ENCODE assay signal across 21 cellular contexts in the genomic region with DNA sequence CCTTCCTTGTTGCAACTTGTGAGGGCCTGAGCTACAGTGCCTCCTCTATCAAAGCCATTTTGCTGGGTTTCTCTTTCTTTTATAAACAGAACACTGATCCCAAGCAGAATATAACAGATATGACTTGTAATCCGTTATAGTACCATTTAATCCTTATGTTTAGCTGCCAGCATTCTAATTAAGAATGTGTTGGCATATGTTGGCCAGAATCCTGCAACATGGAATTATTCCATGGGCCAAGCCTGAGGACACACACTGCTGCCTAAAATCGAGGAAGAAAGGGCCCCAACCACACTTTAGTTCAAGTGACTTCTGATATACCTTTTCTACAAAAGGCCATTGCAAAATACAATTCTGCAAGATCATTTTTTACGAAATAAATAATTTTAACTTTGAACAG. TPM values are rescaled to one million over a fixed set of nuclear protein-coding genes. Genes with fewer than 3 reads are reported as not detected.
"Had no signal": no experiment of that assay in that cellular context is flagged by ENCODE, and none has a peak within 500 bp of the region (broad histone marks: within the 10 kb centered on the region; RNA-seq: fewer than 3 reads in every experiment).

No MANE protein-coding gene starts in this region.

- H3K27ac ChIP-seq: adrenal gland, colonic mucosa, dorsolateral prefrontal cortex, thyroid gland, upper lobe of right lung had no signal

- DNase-seq: activated CD4-positive, alpha-beta T cell treated with anti-CD3 and anti-CD28 coated beads for 1 hour; activated CD4-positive, alpha-beta T cell treated with anti-CD3 and anti-CD28 coated beads, Interleukin-2, amount 50 U/mL, for 1 hour; activated CD8-positive, alpha-beta memory T cell treated with anti-CD3 and anti-CD28 coated beads for 24 hours; activated CD8-positive, alpha-beta memory T cell treated with anti-CD3 and anti-CD28 coated beads, Interleukin-2, amount 50 U/mL, for 4 hours; activated naive CD4-positive, alpha-beta T cell; activated T-cell treated with anti-CD3 and anti-CD28 coated beads, Interleukin-2, amount 50 U/mL, for 4 hours; adrenal gland; colonic mucosa; dorsolateral prefrontal cortex; effector memory CD8-positive, alpha-beta T cell; mesendoderm; mucosa of descending colon; naive B cell; retina; stimulated activated CD4-positive, alpha-beta T cell treated with anti-CD3 and anti-CD28 coated beads, Interleukin-1b, Interleukin-23, amount 100 ng/mL, for 48 hours; substantia nigra; T-helper 9 cell; thyroid gland; upper lobe of right lung had no signal

- H3K9me3 ChIP-seq: adrenal gland, colonic mucosa, mucosa of descending colon, thyroid gland, upper lobe of right lung had no signal

- H3K36me3 ChIP-seq: adrenal gland, colonic mucosa, thyroid gland, upper lobe of right lung had no signal

- H3K4me1 ChIP-seq: adrenal gland, colonic mucosa, upper lobe of right lung had no signal

- H3K27me3 ChIP-seq: adrenal gland, colonic mucosa, thyroid gland, upper lobe of right lung had no signal

- ATAC-seq: activated T-cell treated with anti-CD3 and anti-CD28 coated beads, Interleukin-2, amount 50 U/mL, for 4 hours; effector memory CD8-positive, alpha-beta T cell; esophagus mucosa; mucosa of descending colon; upper lobe of right lung had no signal

- H3K4me3 ChIP-seq: adrenal gland, colonic mucosa, dorsolateral prefrontal cortex, mucosa of descending colon, thyroid gland, upper lobe of right lung had no signal

RNA-seq across cellular contexts. Expression of gene DDX60L, which starts 44.6 kb away (rescaled TPM):
- polyA plus RNA-seq: neural cell had no signal
